In the genomic region with DNA sequence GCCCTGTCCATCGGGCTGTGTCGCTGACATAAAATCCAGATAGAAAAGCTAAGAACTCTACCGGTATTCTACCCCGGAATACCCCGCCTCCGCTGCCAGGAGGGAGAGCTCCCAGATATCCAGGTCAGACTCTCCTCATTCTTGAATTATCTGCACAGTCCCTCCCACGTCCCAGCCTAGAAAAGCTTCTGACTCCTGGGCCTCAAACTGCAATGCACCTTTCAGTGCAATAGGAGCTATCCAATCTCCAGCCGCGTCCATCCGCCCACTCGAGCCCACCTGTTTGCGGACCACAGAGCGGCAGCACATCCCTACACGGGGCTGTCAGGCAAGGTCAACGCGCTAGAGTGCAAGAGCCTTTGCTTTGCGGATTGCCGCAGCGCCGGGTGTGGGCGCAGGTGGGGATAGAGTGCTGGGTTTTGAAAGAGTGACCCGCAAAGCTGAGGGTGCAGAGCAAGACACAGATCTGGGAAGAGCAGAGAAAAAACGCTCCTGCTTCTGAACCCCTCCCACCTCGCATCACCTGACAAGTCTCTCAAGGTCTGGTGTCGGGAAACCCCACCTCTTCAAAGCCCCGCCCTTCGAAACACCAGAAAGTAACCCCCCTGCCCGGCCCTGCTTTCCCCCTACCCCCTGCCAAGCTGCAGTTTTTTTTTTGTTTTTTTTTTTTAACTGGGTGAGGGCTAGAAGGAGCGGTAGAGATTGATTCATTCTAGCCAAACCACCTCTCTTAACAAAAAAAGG, we compare ENCODE assay signal across 8 cellular contexts. TPM values are rescaled to one million over a fixed set of nuclear protein-coding genes. Genes with fewer than 3 reads are reported as not detected.
A peak's percentile ranks its signal among the peaks of the same experiment; 100 is the strongest.
DNase-seq lines count a peak whose midpoint lies in the region; ATAC-seq, FAIRE-seq and TF ChIP-seq lines count a peak whose summit lies in the region.

No MANE protein-coding gene starts in this region.

- POLR2A ChIA-PET in AG04450 (lab: Yijun Ruan, JAX), result interaction anchor here (0.7 to 2.8 kb wide), 4 partner anchors 8 to 41 kb away, joined by 4 to 14 read pairs (median 8); partner anchors contain the start of genes RGL2, RPS18 and VPS52

- ATAC-seq in GM19328 (IDR thresholded peaks at IDR 0.05; ENCODE audit: unreplicated experiment), result no peak

- CTCF ChIA-PET in AG04450 (lab: Charles Lee), result interaction anchor here (1.4 to 3.0 kb wide), 2 partner anchors 13 to 78 kb away, joined by 6 to 14 read pairs; partner anchors contain the start of gene RGL2

- DNase-seq in AG04450 (ENCODE audit: low read depth, low spot score) (no peak), GM19239 (ENCODE audit: insufficient read length, low spot score) (peak; percentile 80), NCI-H1417 (lab: John Stamatoyannopoulos, UW) (peak; percentile 78 to 92 (median 88)), T-helper 2 cell (peak; percentile 60 to 94 (median 79)), anterior cingulate cortex (lab: John Stamatoyannopoulos, UW) (peak in 49 of 58 donors; percentile 8 to 75 (median 49)), hepatocyte (ENCODE audit: low spot score) (peak; percentile 92)

- H3K4me1 ChIP-seq in hepatocyte (ENCODE audit: insufficient read depth) (peaks cover 8% of the 10 kb centered on the region), rectal smooth muscle tissue (ENCODE audit: control insufficient read depth, insufficient read depth, low read length) (peaks cover 15% of the 10 kb centered on the region)

- H3K4me3 ChIP-seq in AG04450 (ENCODE audit: low read depth, low read length) (peak overlapping the region; percentile 95), hepatocyte (peak overlapping the region; percentile 65), rectal smooth muscle tissue (ENCODE audit: low read length) (peak overlapping the region; percentile 98)

- TF ChIP-seq CTCF in AG04450 (IDR thresholded peaks at IDR 0.05; ENCODE audit: low read depth, low read length), result 0 out of 2 replicates have a peak, but pooled peaks have one; percentile 4
- TF ChIP-seq CTCF in hepatocyte (IDR thresholded peaks at IDR 0.05; ENCODE audit: poor library complexity), result no peak

- peak overlapping the region; percentile 82 for H3K9ac ChIP-seq in rectal smooth muscle tissue (ENCODE audit: low read length)

- no peak overlapping the region for H2AFZ ChIP-seq in hepatocyte

- no peaks in the 10 kb centered on the region for H3K9me2 ChIP-seq in hepatocyte (replicated peaks; ENCODE audit: insufficient read depth)

- FAIRE-seq in GM19239 (lab: Jason Lieb, UNC), result peak; percentile 71

- H3K9me3 ChIP-seq in AG04450 (ENCODE audit: control insufficient read depth, insufficient read depth, low read length) (peaks cover 4% of the 10 kb centered on the region; the same call in 1 of the 2 replicates), hepatocyte (ENCODE audit: low read depth) (no peaks in the 10 kb centered on the region)

- H4K20me1 ChIP-seq in hepatocyte (ENCODE audit: insufficient read depth, poor library complexity, severe bottlenecking), result no peaks in the 10 kb centered on the region

- WGBS in hepatocyte (ENCODE audit: low lambda C conversion rate, missing lambda C conversion rate), result 6% methylated on average over 29 of the region's 29 CpGs

- no peaks in the 10 kb centered on the region for H3K36me3 ChIP-seq in hepatocyte (replicated peaks; ENCODE audit: insufficient read depth, low read depth)
- H3K36me3 ChIP-seq in rectal smooth muscle tissue (ENCODE audit: control insufficient read depth, insufficient read depth, low read length), result no peaks in the 10 kb centered on the region

- H3K27ac ChIP-seq in AG04450 (ENCODE audit: low read depth, low read length) (peak overlapping the region; percentile 94), hepatocyte (peak overlapping the region; percentile 96), rectal smooth muscle tissue (ENCODE audit: low read depth, low read length) (peak overlapping the region; percentile 93)

- H3K79me2 ChIP-seq in hepatocyte, result peaks cover 53% of the 10 kb centered on the region

- H3K27me3 ChIP-seq in AG04450 (ENCODE audit: control insufficient read depth, insufficient read depth, low read length), result no peaks in the 10 kb centered on the region
- no peaks in the 10 kb centered on the region for H3K27me3 ChIP-seq in hepatocyte
- no peaks in the 10 kb centered on the region for H3K27me3 ChIP-seq in rectal smooth muscle tissue (ENCODE audit: control insufficient read depth, insufficient read depth, low read length)

- H3K4me2 ChIP-seq in hepatocyte, result peak overlapping the region; percentile 84

RNA-seq across cellular contexts. Expression of gene TAPBP, which starts 1.3 kb away (rescaled TPM):
- polyA plus RNA-seq in AG04450 (2011; rRNA removed) (29.3 and 37.9 TPM in 2 replicates), hepatocyte (108 and 116 TPM in 2 replicates)
- 29.5 and 41.9 TPM in 2 replicates for polyA minus RNA-seq in AG04450 (2011; rRNA and poly(A)+ RNA removed)
- total RNA-seq in hepatocyte, result 39.1 and 59.3 TPM in 2 replicates

RNA-seq across cellular contexts. Expression of gene ZBTB22, which starts 5.0 kb away (rescaled TPM):
- 8.4 and 11.8 TPM in 2 replicates for polyA plus RNA-seq in AG04450 (2011; rRNA removed)
- 14.0 and 18.3 TPM in 2 replicates for polyA minus RNA-seq in AG04450 (2011; rRNA and poly(A)+ RNA removed)
- 21.6 and 23.4 TPM in 2 replicates for total RNA-seq in hepatocyte
- 23.2 and 23.8 TPM in 2 replicates for polyA plus RNA-seq in hepatocyte

RNA-seq across cellular contexts. Expression of gene DAXX, which starts 10.2 kb away (rescaled TPM):
- polyA plus RNA-seq in AG04450 (2011; rRNA removed) (69.7 and 75.6 TPM in 2 replicates), hepatocyte (28.4 and 35.3 TPM in 2 replicates)
- 24.5 and 30.8 TPM in 2 replicates for polyA minus RNA-seq in AG04450 (2011; rRNA and poly(A)+ RNA removed)
- total RNA-seq in hepatocyte, result 26.4 and 31.0 TPM in 2 replicates

RNA-seq across cellular contexts. Expression of gene RGL2, which starts 13.8 kb away (rescaled TPM):
- polyA plus RNA-seq in AG04450 (2011; rRNA removed) (21.9 and 25.0 TPM in 2 replicates), hepatocyte (82.1 and 89.3 TPM in 2 replicates)
- polyA minus RNA-seq in AG04450 (2011; rRNA and poly(A)+ RNA removed), result 29.6 and 36.8 TPM in 2 replicates
- 57.4 and 63.3 TPM in 2 replicates for total RNA-seq in hepatocyte

RNA-seq across cellular contexts. Expression of gene PFDN6, which starts 23.1 kb away (rescaled TPM):
- polyA plus RNA-seq in AG04450 (2011; rRNA removed), result 59.6 and 64.6 TPM in 2 replicates
- polyA minus RNA-seq in AG04450 (2011; rRNA and poly(A)+ RNA removed), result 20.2 and 21.1 TPM in 2 replicates
- 43.9 and 52.7 TPM in 2 replicates for total RNA-seq in hepatocyte
- 19.5 and 27.2 TPM in 2 replicates for polyA plus RNA-seq in hepatocyte
